ENCODE assay signal across 23 cellular contexts in genomic region chr6:47485491-47486135, GRCh38. TPM values are rescaled to one million over a fixed set of nuclear protein-coding genes. Genes with fewer than 3 reads are reported as not detected.
A peak's percentile ranks its signal among the peaks of the same experiment; 100 is the strongest.
DNase-seq lines count a peak whose midpoint lies in the region; ATAC-seq and TF ChIP-seq lines count a peak whose summit lies in the region.
"Had no signal": no experiment of that assay in that cellular context is flagged by ENCODE, and none has a peak within 500 bp of the region (broad histone marks: within the 10 kb centered on the region; RNA-seq: fewer than 3 reads in every experiment).

No MANE protein-coding gene starts in this region.

- H3K27ac ChIP-seq in Panc1 (ENCODE audit: low read length) = no peak overlapping the region
- H3K27ac ChIP-seq in epithelial cell of prostate = peak overlapping the region; percentile 66
- peak overlapping the region; percentile 95 for H3K27ac ChIP-seq in smooth muscle cell (ENCODE audit: low read depth)
- no peak overlapping the region for H3K27ac ChIP-seq in PC-9
- H3K27ac ChIP-seq: dorsolateral prefrontal cortex, left lung, Peyer's patch, tibial nerve had no signal

- H3K9me3 ChIP-seq in Panc1 (ENCODE audit: control insufficient read depth, insufficient read depth, low read depth, low read length) (no peaks in the 10 kb centered on the region), smooth muscle cell (replicated peaks; ENCODE audit: low read depth) (no peaks in the 10 kb centered on the region), PC-9 (ENCODE audit: insufficient read depth, low read depth) (no peaks in the 10 kb centered on the region)
- H3K9me3 ChIP-seq: left lung, Peyer's patch, tibial nerve had no signal

- H3K36me3 Mint-ChIP-seq in activated CD8-positive, alpha-beta T cell treated with anti-CD3 and anti-CD28 coated beads for 36 hours (ENCODE audit: low read depth) = peaks cover 4% of the 10 kb centered on the region
- peaks cover 10% of the 10 kb centered on the region for H3K36me3 Mint-ChIP-seq in activated CD8-positive, alpha-beta T cell treated with anti-CD3 and anti-CD28 coated beads, Interleukin-2, amount 10 ng/mL, durations not matched to agents 7 days and 5 days (ENCODE audit: low read depth)

- H3K4me2 ChIP-seq in smooth muscle cell (peak overlapping the region; percentile 78), PC-9 (no peak overlapping the region)

- no peaks in the 10 kb centered on the region for H3K36me3 ChIP-seq in Panc1 (ENCODE audit: control insufficient read depth, insufficient read depth, low read length)
- H3K36me3 ChIP-seq in smooth muscle cell (ENCODE audit: low read depth) = no peaks in the 10 kb centered on the region
- H3K36me3 ChIP-seq in PC-9 (ENCODE audit: low read depth) = no peaks in the 10 kb centered on the region
- H3K36me3 ChIP-seq: left lung, Peyer's patch, tibial nerve had no signal

- in situ Hi-C loops in Panc1 (cut with HindIII; ENCODE audit: low pct_unique_long_range_greater_than_20kb, low sequenced_read_pairs) = no loop called here

- H3K9ac ChIP-seq in smooth muscle cell (ENCODE audit: low read depth) = no peak overlapping the region

- H4K20me1 ChIP-seq in smooth muscle cell (ENCODE audit: low read depth) (peaks cover 92% of the 10 kb centered on the region), PC-9 (ENCODE audit: insufficient read depth) (peaks cover 66% of the 10 kb centered on the region)

- H3F3A ChIP-seq in smooth muscle cell (ENCODE audit: low read depth) (peaks cover 4% of the 10 kb centered on the region), PC-9 (ENCODE audit: insufficient read depth, low read depth) (peaks cover 13% of the 10 kb centered on the region; the same call in 1 of the 2 replicates)

- H3K27me3 ChIP-seq in Panc1 (ENCODE audit: control insufficient read depth, insufficient read depth, low read length) (no peaks in the 10 kb centered on the region), smooth muscle cell (ENCODE audit: low read depth) (no peaks in the 10 kb centered on the region), PC-9 (ENCODE audit: insufficient read depth, low read depth) (no peaks in the 10 kb centered on the region)
- H3K27me3 ChIP-seq: dorsolateral prefrontal cortex, left lung, Peyer's patch, tibial nerve had no signal

- peaks cover 53% of the 10 kb centered on the region for H3K4me1 Mint-ChIP-seq in activated CD8-positive, alpha-beta T cell treated with anti-CD3 and anti-CD28 coated beads for 36 hours (ENCODE audit: low read depth)
- H3K4me1 Mint-ChIP-seq in activated CD8-positive, alpha-beta T cell treated with anti-CD3 and anti-CD28 coated beads, Interleukin-2, amount 10 ng/mL, durations not matched to agents 7 days and 5 days (ENCODE audit: low read depth) = peaks cover 36% of the 10 kb centered on the region

- no peak overlapping the region for H3K4me3 Mint-ChIP-seq in activated CD8-positive, alpha-beta T cell treated with anti-CD3 and anti-CD28 coated beads for 36 hours
- no peak overlapping the region for H3K4me3 Mint-ChIP-seq in activated CD8-positive, alpha-beta T cell treated with anti-CD3 and anti-CD28 coated beads, Interleukin-2, amount 10 ng/mL, durations not matched to agents 7 days and 5 days
- H3K4me3 Mint-ChIP-seq: activated CD4-positive, alpha-beta memory T cell treated with anti-CD3 and anti-CD28 coated beads, Interleukin-2, amount 10 ng/mL, durations not matched to agents 7 days and 5 days; activated naive CD8-positive, alpha-beta T cell treated with anti-CD3 and anti-CD28 coated beads, Interleukin-2, amount 10 ng/mL, durations not matched to agents 7 days and 5 days; B cell; CD8-positive, alpha-beta T cell; H9; naive B cell had no signal

- no peaks in the 10 kb centered on the region for H3K27me3 Mint-ChIP-seq in activated CD8-positive, alpha-beta T cell treated with anti-CD3 and anti-CD28 coated beads for 36 hours
- no peaks in the 10 kb centered on the region for H3K27me3 Mint-ChIP-seq in activated CD8-positive, alpha-beta T cell treated with anti-CD3 and anti-CD28 coated beads, Interleukin-2, amount 10 ng/mL, durations not matched to agents 7 days and 5 days (ENCODE audit: low read depth)
- H3K27me3 Mint-ChIP-seq: activated CD4-positive, alpha-beta memory T cell treated with anti-CD3 and anti-CD28 coated beads, Interleukin-2, amount 10 ng/mL, durations not matched to agents 7 days and 5 days; activated naive CD8-positive, alpha-beta T cell treated with anti-CD3 and anti-CD28 coated beads, Interleukin-2, amount 10 ng/mL, durations not matched to agents 7 days and 5 days; B cell; naive B cell had no signal

- no TSS peak for BruUV-seq in Panc1 (replicated peaks; lab: Mats Ljungman, UMichigan)
- no TSS peak for BruUV-seq in PC-9 (replicated peaks; lab: Mats Ljungman, UMichigan)

- H3K4me3 ChIP-seq in Panc1 (ENCODE audit: low read depth in 2 of 2, low read length in 2 of 2) = no peak overlapping the region
- no peak overlapping the region for H3K4me3 ChIP-seq in smooth muscle cell
- no peak overlapping the region for H3K4me3 ChIP-seq in PC-9
- H3K4me3 ChIP-seq: dorsolateral prefrontal cortex, left lung, Peyer's patch, tibial nerve had no signal

- TF ChIP-seq CTCF in activated CD8-positive, alpha-beta T cell treated with anti-CD3 and anti-CD28 coated beads for 36 hours (IDR thresholded peaks at IDR 0.05) = no peak
- TF ChIP-seq CTCF in Panc1 (IDR thresholded peaks at IDR 0.05) (no peak), smooth muscle cell (IDR thresholded peaks at IDR 0.05; ENCODE audit: borderline replicate concordance, insufficient read depth, poor library complexity, severe bottlenecking) (no peak), PC-9 (conservative IDR thresholded peaks at IDR 0.05) (no peak)

- H3K4me1 ChIP-seq in Panc1 (ENCODE audit: control insufficient read depth, insufficient read depth, low read length) = peaks cover 36% of the 10 kb centered on the region
- H3K4me1 ChIP-seq in smooth muscle cell (ENCODE audit: low read depth) = peaks cover 27% of the 10 kb centered on the region
- H3K4me1 ChIP-seq in PC-9 (replicated peaks; ENCODE audit: insufficient read depth) = peaks cover 40% of the 10 kb centered on the region

- intact Hi-C loops in activated CD8-positive, alpha-beta T cell treated with anti-CD3 and anti-CD28 coated beads for 36 hours (cut with micrococcal nuclease) = no loop called here
- intact Hi-C loops in Panc1 (cut with micrococcal nuclease; ENCODE audit: unreplicated experiment) (no loop called here), PC-9 (cut with micrococcal nuclease; ENCODE audit: unreplicated experiment) (no loop called here)

- H2AFZ ChIP-seq in smooth muscle cell (ENCODE audit: low read depth) (no peak overlapping the region), PC-9 (no peak overlapping the region)

- H3K79me2 ChIP-seq in smooth muscle cell (ENCODE audit: low read depth) (peaks cover 93% of the 10 kb centered on the region), PC-9 (ENCODE audit: low read depth) (peaks cover 100% of the 10 kb centered on the region)

- H3K27ac Mint-ChIP-seq in activated CD8-positive, alpha-beta T cell treated with anti-CD3 and anti-CD28 coated beads for 36 hours = no peak overlapping the region
- no peak overlapping the region for H3K27ac Mint-ChIP-seq in activated CD8-positive, alpha-beta T cell treated with anti-CD3 and anti-CD28 coated beads, Interleukin-2, amount 10 ng/mL, durations not matched to agents 7 days and 5 days
- H3K27ac Mint-ChIP-seq: activated CD4-positive, alpha-beta memory T cell treated with anti-CD3 and anti-CD28 coated beads, Interleukin-2, amount 10 ng/mL, durations not matched to agents 7 days and 5 days; activated naive CD8-positive, alpha-beta T cell treated with anti-CD3 and anti-CD28 coated beads, Interleukin-2, amount 10 ng/mL, durations not matched to agents 7 days and 5 days; B cell; CD8-positive, alpha-beta T cell had no signal

- CTCF ChIA-PET in activated CD8-positive, alpha-beta T cell treated with anti-CD3 and anti-CD28 coated beads for 36 hours (lab: Charles Lee) = interaction anchor here (0.6 to 1.3 kb wide), 3 partner anchors 10 to 82 kb away, joined by 3 read pairs; no protein-coding TSS in a partner anchor
- CTCF ChIA-PET in activated CD8-positive, alpha-beta T cell treated with anti-CD3 and anti-CD28 coated beads, Interleukin-2, amount 10 ng/mL, durations not matched to agents 7 days and 5 days (lab: Charles Lee) = no interaction called here
- CTCF ChIA-PET in Panc1 (lab: Charles Lee) = no interaction called here
- CTCF ChIA-PET in PC-9 (lab: Charles Lee) = no interaction called here

- POLR2A ChIA-PET in activated CD8-positive, alpha-beta T cell treated with anti-CD3 and anti-CD28 coated beads for 36 hours (lab: Charles Lee) = interaction anchor here (0.6 kb wide), 1 partner anchor 344 kb away, joined by 3 read pairs; no protein-coding TSS in a partner anchor
- POLR2A ChIA-PET in activated CD8-positive, alpha-beta T cell treated with anti-CD3 and anti-CD28 coated beads, Interleukin-2, amount 10 ng/mL, durations not matched to agents 7 days and 5 days (lab: Charles Lee) = interaction anchor here (0.6 to 1.5 kb wide), 3 partner anchors 8 to 187 kb away, joined by 3 to 6 read pairs (median 4); partner anchors contain the start of gene CD2AP
- POLR2A ChIA-PET in Panc1 (lab: Charles Lee) = no interaction called here
- POLR2A ChIA-PET in PC-9 (lab: Charles Lee; ENCODE audit: unreplicated experiment) = no interaction called here

- no peak for DNase-seq in activated CD8-positive, alpha-beta T cell treated with anti-CD3 and anti-CD28 coated beads for 36 hours
- no peak for DNase-seq in activated CD8-positive, alpha-beta T cell treated with anti-CD3 and anti-CD28 coated beads, Interleukin-2, amount 10 ng/mL, durations not matched to agents 7 days and 5 days
- DNase-seq in Panc1 (ENCODE audit: low read depth, low spot score) (no peak), epithelial cell of prostate (ENCODE audit: low read depth, low spot score) (no peak), smooth muscle cell (lab: John Stamatoyannopoulos, UW; ENCODE audit: unreplicated experiment) (no peak), cerebellar cortex (ENCODE audit: low spot score) (no peak), PC-9 (no peak)
- DNase-seq: activated CD4-positive, alpha-beta memory T cell treated with anti-CD3 and anti-CD28 coated beads, Interleukin-2, amount 10 ng/mL, durations not matched to agents 7 days and 5 days; activated naive CD8-positive, alpha-beta T cell treated with anti-CD3 and anti-CD28 coated beads, Interleukin-2, amount 10 ng/mL, durations not matched to agents 7 days and 5 days; CD8-positive, alpha-beta T cell; dorsolateral prefrontal cortex; H9; Karpas-422; left lung; naive B cell; NCI-H187; NCI-H526; NK-92 treated with Interleukin-12 subunit alpha and Interleukin-12 subunit beta, amount 100 ng/mL, for 24 hours; nucleus accumbens; Peyer's patch had no signal

- ATAC-seq in activated CD8-positive, alpha-beta T cell treated with anti-CD3 and anti-CD28 coated beads for 36 hours = peak; percentile 61
- no peak for ATAC-seq in activated CD8-positive, alpha-beta T cell treated with anti-CD3 and anti-CD28 coated beads, Interleukin-2, amount 10 ng/mL, durations not matched to agents 7 days and 5 days
- ATAC-seq in Panc1 (0 out of 2 replicates have a peak, but pooled peaks have one; percentile 46), HG03095 (IDR thresholded peaks at IDR 0.05; ENCODE audit: unreplicated experiment) (no peak)
- ATAC-seq: CD8-positive, alpha-beta T cell; left lung had no signal

- no peaks in the 10 kb centered on the region for H3K9me3 Mint-ChIP-seq in activated CD8-positive, alpha-beta T cell treated with anti-CD3 and anti-CD28 coated beads for 36 hours
- no peaks in the 10 kb centered on the region for H3K9me3 Mint-ChIP-seq in activated CD8-positive, alpha-beta T cell treated with anti-CD3 and anti-CD28 coated beads, Interleukin-2, amount 10 ng/mL, durations not matched to agents 7 days and 5 days (ENCODE audit: insufficient read depth)
- H3K9me3 Mint-ChIP-seq: activated CD4-positive, alpha-beta memory T cell treated with anti-CD3 and anti-CD28 coated beads, Interleukin-2, amount 10 ng/mL, durations not matched to agents 7 days and 5 days; activated naive CD8-positive, alpha-beta T cell treated with anti-CD3 and anti-CD28 coated beads, Interleukin-2, amount 10 ng/mL, durations not matched to agents 7 days and 5 days; CD8-positive, alpha-beta T cell; H9; naive B cell had no signal

- no peaks in the 10 kb centered on the region for H3K9me2 ChIP-seq in PC-9 (ENCODE audit: insufficient read depth)

RNA-seq across cellular contexts. Expression of gene CD2AP, which starts 8.0 kb away (rescaled TPM):
- 10 to 100 TPM; 28.3 to 29.2 TPM for total RNA-seq in activated CD8-positive, alpha-beta T cell treated with anti-CD3 and anti-CD28 coated beads for 36 hours
- 10 to 100 TPM; 38.8 to 39.2 TPM for total RNA-seq in activated CD8-positive, alpha-beta T cell treated with anti-CD3 and anti-CD28 coated beads, Interleukin-2, amount 10 ng/mL, durations not matched to agents 7 days and 5 days
- total RNA-seq in Panc1 (2021; ENCODE audit: unreplicated experiment) (41.8 TPM), smooth muscle cell (33.4 and 37.2 TPM in 2 replicates), PC-9 (2021) (48.8 and 55.5 TPM in 2 replicates)
- polyA plus RNA-seq in Panc1 (2012; ENCODE audit: insufficient read length) = 12.0 TPM
- polyA plus RNA-seq in smooth muscle cell = 7.4 and 15.5 TPM in 2 replicates

Comparison
In these comparisons a context has a peak if more than half of its experiments do, and no peak if none do; other contexts are left out.
1. ATAC-seq: peak in activated CD8-positive, alpha-beta T cell treated with anti-CD3 and anti-CD28 coated beads for 36 hours (single experiment) and Panc1 (single experiment); none in activated CD8-positive, alpha-beta T cell treated with anti-CD3 and anti-CD28 coated beads, Interleukin-2, amount 10 ng/mL, durations not matched to agents 7 days and 5 days (single experiment) and HG03095 (single experiment).
2. H3K27ac ChIP-seq: peak in epithelial cell of prostate (single experiment) and smooth muscle cell (single experiment); none in Panc1 (single experiment) and PC-9 (single experiment).
3. POLR2A ChIA-PET loops: an anchor here in activated CD8-positive, alpha-beta T cell treated with anti-CD3 and anti-CD28 coated beads for 36 hours (0.6 kb wide) and activated CD8-positive, alpha-beta T cell treated with anti-CD3 and anti-CD28 coated beads, Interleukin-2, amount 10 ng/mL, durations not matched to agents 7 days and 5 days (0.6 to 1.5 kb wide); none called in Panc1 and PC-9.